ENCODE assay signal across 29 cellular contexts in the genomic region with DNA sequence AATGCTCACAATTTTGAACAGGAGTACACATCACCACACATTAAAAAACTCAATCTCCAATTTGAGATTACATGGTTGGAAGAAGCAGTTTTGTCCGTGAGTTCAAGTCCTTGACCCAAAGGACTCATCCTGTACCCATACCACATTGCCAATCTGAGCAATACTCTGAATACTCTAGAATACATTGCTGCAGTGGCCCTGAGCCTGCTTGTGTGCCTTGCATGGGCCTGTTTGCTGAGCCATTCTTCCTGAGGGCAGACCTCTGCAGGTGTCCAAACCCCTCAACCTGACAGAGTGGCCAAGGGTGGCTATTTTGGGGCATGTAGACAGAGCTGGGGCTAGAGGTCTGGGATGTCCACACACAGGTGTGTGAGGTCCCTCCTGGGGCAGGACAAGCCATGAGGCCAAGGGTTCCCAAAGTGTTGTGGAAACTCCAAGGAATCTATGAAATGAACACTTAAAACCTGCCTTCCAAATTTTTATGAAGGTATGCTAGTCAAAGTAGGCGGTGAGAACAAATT. TPM values are rescaled to one million over a fixed set of nuclear protein-coding genes. Genes with fewer than 3 reads are reported as not detected.
"Had no signal": no experiment of that assay in that cellular context is flagged by ENCODE, and none has a peak within 500 bp of the region (broad histone marks: within the 10 kb centered on the region; RNA-seq: fewer than 3 reads in every experiment).

No MANE protein-coding gene starts in this region.

- H3K36me3 Mint-ChIP-seq: activated naive CD8-positive, alpha-beta T cell treated with anti-CD3 and anti-CD28 coated beads, Interleukin-2, amount 10 ng/mL, durations not matched to agents 7 days and 5 days; naive thymus-derived CD8-positive, alpha-beta T cell; stimulated activated naive B cell treated with anti-CD40 and anti-IgM and Interleukin-4, amounts not matched to agents 10 μg/mL and 1 μg/mL and 100 μg/mL, for 72 hours had no signal

- FAIRE-seq: colon, endothelial cell of umbilical vein, keratinocyte had no signal

- H3K27me3 Mint-ChIP-seq: activated CD4-positive, alpha-beta memory T cell treated with anti-CD3 and anti-CD28 coated beads, Interleukin-2, amount 10 ng/mL, durations not matched to agents 7 days and 5 days; activated CD4-positive, alpha-beta T cell treated with anti-CD3 and anti-CD28 coated beads, Interleukin-2, amount 10 ng/mL, durations not matched to agents 24 days and 14 days; activated naive CD8-positive, alpha-beta T cell treated with anti-CD3 and anti-CD28 coated beads, Interleukin-2, amount 10 ng/mL, durations not matched to agents 7 days and 5 days; central memory CD8-positive, alpha-beta T cell; naive thymus-derived CD8-positive, alpha-beta T cell; stimulated activated naive B cell treated with anti-CD40 and anti-IgM and Interleukin-4, amounts not matched to agents 10 μg/mL and 1 μg/mL and 100 μg/mL, for 72 hours had no signal

- DNase-seq: activated CD4-positive, alpha-beta memory T cell treated with anti-CD3 and anti-CD28 coated beads, Interleukin-2, amount 10 ng/mL, durations not matched to agents 7 days and 5 days; activated CD4-positive, alpha-beta T cell treated with anti-CD3 and anti-CD28 coated beads, Interleukin-2, amount 10 ng/mL, durations not matched to agents 24 days and 14 days; activated effector memory CD4-positive, alpha-beta T cell treated with Interleukin-2 at 50 U/mL for 16 hours; activated naive CD4-positive, alpha-beta T cell treated with anti-CD3 and anti-CD28 coated beads for 36 hours; activated naive CD8-positive, alpha-beta T cell treated with anti-CD3 and anti-CD28 coated beads, Interleukin-2, amount 10 ng/mL, durations not matched to agents 7 days and 5 days; activated T-cell treated with anti-CD3 and anti-CD28 coated beads, Interleukin-2, amount 50 U/mL, for 72 hours; amniotic stem cell; effector memory CD4-positive, alpha-beta T cell; gastrocnemius medialis; head of caudate nucleus; hypothalamus; naive thymus-derived CD8-positive, alpha-beta T cell; ovary; psoas muscle; right cardiac atrium; stimulated activated CD4-positive, alpha-beta T cell treated with anti-CD3 and anti-CD28 coated beads, Interleukin-15, amount 100 ng/mL, for 24 hours; stimulated activated naive B cell treated with anti-CD40 and anti-IgM and Interleukin-4, amounts not matched to agents 10 μg/mL and 1 μg/mL and 100 μg/mL, for 72 hours; T-helper 2 cell; trophoblast cell had no signal

- H3K27me3 ChIP-seq: breast epithelium, esophagus muscularis mucosa, gastrocnemius medialis, ovary, vagina had no signal

- H3K27ac Mint-ChIP-seq: activated CD4-positive, alpha-beta memory T cell treated with anti-CD3 and anti-CD28 coated beads, Interleukin-2, amount 10 ng/mL, durations not matched to agents 7 days and 5 days; activated CD4-positive, alpha-beta T cell treated with anti-CD3 and anti-CD28 coated beads, Interleukin-2, amount 10 ng/mL, durations not matched to agents 24 days and 14 days; activated naive CD4-positive, alpha-beta T cell treated with anti-CD3 and anti-CD28 coated beads for 36 hours; activated naive CD8-positive, alpha-beta T cell treated with anti-CD3 and anti-CD28 coated beads, Interleukin-2, amount 10 ng/mL, durations not matched to agents 7 days and 5 days; activated T-cell treated with anti-CD3 and anti-CD28 coated beads, Interleukin-2, amount 50 U/mL, for 72 hours; naive thymus-derived CD8-positive, alpha-beta T cell; stimulated activated naive B cell treated with anti-CD40 and anti-IgM and Interleukin-4, amounts not matched to agents 10 μg/mL and 1 μg/mL and 100 μg/mL, for 72 hours had no signal

- H3K27ac ChIP-seq: breast epithelium, esophagus muscularis mucosa, gastrocnemius medialis, ovary, psoas muscle, skin epidermis, vagina had no signal

- H3K4me1 ChIP-seq: breast epithelium, esophagus muscularis mucosa, gastrocnemius medialis, psoas muscle, vagina had no signal

- ATAC-seq: activated CD4-positive, CD25-positive, alpha-beta regulatory T cell treated with anti-CD3 and anti-CD28 coated beads, Interleukin-2, amount 50 U/mL, for 24 hours; activated T-cell treated with anti-CD3 and anti-CD28 coated beads, Interleukin-2, amount 50 U/mL, for 72 hours; gastrocnemius medialis; naive thymus-derived CD8-positive, alpha-beta T cell; psoas muscle; right cardiac atrium had no signal

- H3K4me3 ChIP-seq: breast epithelium, esophagus muscularis mucosa, gastrocnemius medialis, lung, ovary, psoas muscle, vagina had no signal

- H3K4me1 Mint-ChIP-seq: activated CD4-positive, alpha-beta memory T cell treated with anti-CD3 and anti-CD28 coated beads, Interleukin-2, amount 10 ng/mL, durations not matched to agents 7 days and 5 days; activated CD4-positive, alpha-beta T cell treated with anti-CD3 and anti-CD28 coated beads, Interleukin-2, amount 10 ng/mL, durations not matched to agents 24 days and 14 days; activated naive CD8-positive, alpha-beta T cell treated with anti-CD3 and anti-CD28 coated beads, Interleukin-2, amount 10 ng/mL, durations not matched to agents 7 days and 5 days; central memory CD8-positive, alpha-beta T cell; naive thymus-derived CD8-positive, alpha-beta T cell; stimulated activated naive B cell treated with anti-CD40 and anti-IgM and Interleukin-4, amounts not matched to agents 10 μg/mL and 1 μg/mL and 100 μg/mL, for 72 hours had no signal

- H3K9me3 Mint-ChIP-seq: activated CD4-positive, alpha-beta T cell treated with anti-CD3 and anti-CD28 coated beads, Interleukin-2, amount 10 ng/mL, durations not matched to agents 24 days and 14 days; activated naive CD4-positive, alpha-beta T cell treated with anti-CD3 and anti-CD28 coated beads for 36 hours; central memory CD8-positive, alpha-beta T cell had no signal

- H3K36me3 ChIP-seq: breast epithelium, esophagus muscularis mucosa, gastrocnemius medialis, ovary, vagina had no signal

- H3K4me3 Mint-ChIP-seq: activated CD4-positive, alpha-beta memory T cell treated with anti-CD3 and anti-CD28 coated beads, Interleukin-2, amount 10 ng/mL, durations not matched to agents 7 days and 5 days; activated CD4-positive, alpha-beta T cell treated with anti-CD3 and anti-CD28 coated beads, Interleukin-2, amount 10 ng/mL, durations not matched to agents 24 days and 14 days; activated naive CD4-positive, alpha-beta T cell treated with anti-CD3 and anti-CD28 coated beads for 36 hours; activated naive CD8-positive, alpha-beta T cell treated with anti-CD3 and anti-CD28 coated beads, Interleukin-2, amount 10 ng/mL, durations not matched to agents 7 days and 5 days; activated T-cell treated with anti-CD3 and anti-CD28 coated beads, Interleukin-2, amount 50 U/mL, for 72 hours; central memory CD8-positive, alpha-beta T cell; naive thymus-derived CD8-positive, alpha-beta T cell; stimulated activated naive B cell treated with anti-CD40 and anti-IgM and Interleukin-4, amounts not matched to agents 10 μg/mL and 1 μg/mL and 100 μg/mL, for 72 hours had no signal

- H3K9me3 ChIP-seq: breast epithelium, esophagus muscularis mucosa, gastrocnemius medialis, ovary, psoas muscle, vagina had no signal

RNA-seq across cellular contexts. Expression of gene AGMO, which starts 15.5 kb away (rescaled TPM):
- total RNA-seq: activated CD4-positive, alpha-beta memory T cell treated with anti-CD3 and anti-CD28 coated beads, Interleukin-2, amount 10 ng/mL, durations not matched to agents 7 days and 5 days; activated CD4-positive, alpha-beta T cell treated with anti-CD3 and anti-CD28 coated beads, Interleukin-2, amount 10 ng/mL, durations not matched to agents 24 days and 14 days; activated naive CD4-positive, alpha-beta T cell treated with anti-CD3 and anti-CD28 coated beads for 36 hours; activated naive CD8-positive, alpha-beta T cell treated with anti-CD3 and anti-CD28 coated beads, Interleukin-2, amount 10 ng/mL, durations not matched to agents 7 days and 5 days; activated T-cell treated with anti-CD3 and anti-CD28 coated beads, Interleukin-2, amount 50 U/mL, for 72 hours; naive thymus-derived CD8-positive, alpha-beta T cell had no signal
- polyA plus RNA-seq: keratinocyte; naive thymus-derived CD8-positive, alpha-beta T cell had no signal
